In the genomic region with DNA sequence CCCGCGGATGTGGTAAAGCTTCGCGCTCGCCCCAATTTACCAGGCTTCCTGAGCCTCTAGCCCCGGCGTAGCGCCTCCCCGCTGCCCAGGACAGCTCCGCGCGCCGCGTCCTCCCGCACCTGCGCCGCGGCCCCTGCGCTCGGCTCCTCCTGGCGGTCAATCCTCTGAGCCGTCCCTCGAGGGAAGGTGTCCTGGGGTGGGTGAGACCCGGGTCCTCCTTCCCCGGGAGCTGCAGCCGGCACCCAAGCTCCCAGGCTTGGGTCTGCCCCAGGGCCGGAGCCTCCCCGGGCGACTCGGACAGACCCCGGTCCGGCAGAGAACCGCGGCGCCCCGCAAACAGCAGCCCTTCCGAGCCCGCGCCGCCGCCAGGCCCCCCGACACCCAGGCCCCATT, we compare ENCODE assay signal across 8 cellular contexts. TPM values are rescaled to one million over a fixed set of nuclear protein-coding genes. Genes with fewer than 3 reads are reported as not detected.
A peak's percentile ranks its signal among the peaks of the same experiment; 100 is the strongest.
DNase-seq lines count a peak whose midpoint lies in the region; ATAC-seq, FAIRE-seq and TF ChIP-seq lines count a peak whose summit lies in the region.

No MANE protein-coding gene starts in this region.

- no peaks in the 10 kb centered on the region for H3K9me3 Mint-ChIP-seq in osteocyte (ENCODE audit: unreplicated experiment)

- H3K4me3 ChIP-seq in BLaER1 treated with 17β-estradiol and CSF1 and Interleukin-3, amounts not matched to agents 10 nM and 100 nM: peak overlapping the region; percentile 71 to 95 (median 92)
- H3K4me3 ChIP-seq in gastroesophageal sphincter: peak overlapping the region; percentile 44 to 86
- peak overlapping the region; percentile 58 to 84 (median 70) for H3K4me3 ChIP-seq in upper lobe of left lung

- H4K20me1 ChIP-seq in BLaER1 treated with 17β-estradiol and CSF1 and Interleukin-3, amounts not matched to agents 10 nM and 100 nM: peaks cover 9 to 34% (median 19%) of the 10 kb centered on the region in 11 experiments; a peak in 17 of 22 replicates

- peak overlapping the region; percentile 91 for H3K4me3 Mint-ChIP-seq in osteocyte (ENCODE audit: unreplicated experiment)

- TF ChIP-seq POLR2A in gastroesophageal sphincter (IDR thresholded peaks at IDR 0.05) (no peak), upper lobe of left lung (IDR thresholded peaks at IDR 0.05) (no peak)

- TF ChIP-seq CTCF in gastroesophageal sphincter (IDR thresholded peaks at IDR 0.05): peak in 3 of 4 experiments; percentile 50 to 77 (median 59)
- peak; percentile 57 for TF ChIP-seq CTCF in osteocyte (IDR thresholded peaks at IDR 0.05)
- TF ChIP-seq CTCF in upper lobe of left lung (IDR thresholded peaks at IDR 0.05): peak; percentile 30 to 76 (median 59)

- DNase-seq in RCC 7860 (ENCODE audit: low spot score) (peak; percentile 54), osteocyte (ENCODE audit: extremely low spot score, unreplicated experiment) (no peak), upper lobe of left lung (peak; percentile 80 to 92)
- peak; percentile 78 for DNase-seq in activated effector memory CD4-positive, alpha-beta T cell treated with Interleukin-2 at 50 U/mL for 16 hours

- no peaks in the 10 kb centered on the region for H3K36me3 Mint-ChIP-seq in osteocyte (ENCODE audit: unreplicated experiment)

- peaks cover 4% of the 10 kb centered on the region for H3K27me3 Mint-ChIP-seq in osteocyte (ENCODE audit: unreplicated experiment)

- FAIRE-seq in RCC 7860 (lab: Jason Lieb, UNC): no peak

- H3K4me2 ChIP-seq in BLaER1 treated with 17β-estradiol and CSF1 and Interleukin-3, amounts not matched to agents 10 nM and 100 nM: peak overlapping the region; percentile 87 to 100 (median 93)

- peaks cover 33 to 80% (median 40%) of the 10 kb centered on the region in 10 experiments for H3K4me1 ChIP-seq in BLaER1 treated with 17β-estradiol and CSF1 and Interleukin-3, amounts not matched to agents 10 nM and 100 nM
- H3K4me1 ChIP-seq in gastroesophageal sphincter (peaks cover 0 to 41% (median 4%) of the 10 kb centered on the region in 3 donors), upper lobe of left lung (peaks cover 6 to 35% (median 25%) of the 10 kb centered on the region in 4 donors)

- ATAC-seq in GM18909 (IDR thresholded peaks at IDR 0.05; ENCODE audit: poor library complexity, unreplicated experiment) (peak; percentile 53), HG03139 (IDR thresholded peaks at IDR 0.05; ENCODE audit: unreplicated experiment) (peak; percentile 40), gastroesophageal sphincter (peak; percentile 37), upper lobe of left lung (ENCODE audit: low FRiP score in 2 of 2) (peak; percentile 56 to 58)

- peaks cover 33% of the 10 kb centered on the region for H3K4me1 Mint-ChIP-seq in osteocyte (ENCODE audit: unreplicated experiment)

- peak overlapping the region; percentile 80 to 90 (median 86) for H3K9ac ChIP-seq in BLaER1 treated with 17β-estradiol and CSF1 and Interleukin-3, amounts not matched to agents 10 nM and 100 nM

- H3K9me3 ChIP-seq in BLaER1 treated with 17β-estradiol and CSF1 and Interleukin-3, amounts not matched to agents 10 nM and 100 nM (replicated peaks in 1 of 11): peaks cover 0 to 15% (median 11%) of the 10 kb centered on the region in 11 experiments; a peak in 18 of 22 replicates
- H3K9me3 ChIP-seq in gastroesophageal sphincter (no peaks in the 10 kb centered on the region), upper lobe of left lung (no peaks in the 10 kb centered on the region)

- no peaks in the 10 kb centered on the region for H3K36me3 ChIP-seq in BLaER1 treated with 17β-estradiol and CSF1 and Interleukin-3, amounts not matched to agents 10 nM and 100 nM
- no peaks in the 10 kb centered on the region for H3K36me3 ChIP-seq in gastroesophageal sphincter
- H3K36me3 ChIP-seq in upper lobe of left lung: no peaks in the 10 kb centered on the region

- no peak overlapping the region for H3K27ac Mint-ChIP-seq in osteocyte (ENCODE audit: unreplicated experiment)

- H3K27me3 ChIP-seq in BLaER1 treated with 17β-estradiol and CSF1 and Interleukin-3, amounts not matched to agents 10 nM and 100 nM: peaks cover 0 to 19% (median 12%) of the 10 kb centered on the region in 11 experiments; a peak in 17 of 22 replicates
- H3K27me3 ChIP-seq in gastroesophageal sphincter (no peaks in the 10 kb centered on the region), upper lobe of left lung (no peaks in the 10 kb centered on the region)

- TF ChIP-seq EP300 in gastroesophageal sphincter (IDR thresholded peaks at IDR 0.05): no peak
- no peak for TF ChIP-seq EP300 in upper lobe of left lung (IDR thresholded peaks at IDR 0.05)

- peak overlapping the region; percentile 63 to 87 (median 80) for H3K27ac ChIP-seq in BLaER1 treated with 17β-estradiol and CSF1 and Interleukin-3, amounts not matched to agents 10 nM and 100 nM
- H3K27ac ChIP-seq in gastroesophageal sphincter (peak overlapping the region; percentile 29 to 92 (median 92)), upper lobe of left lung (peak overlapping the region; percentile 87 to 95 (median 89))

- WGBS in gastroesophageal sphincter (ENCODE audit: low coverage in 1 of 2), 2 donors: 0% methylated on average over 2 of the region's 42 CpGs; no CpG with 5 or more reads in 1 of the 2 donors
- WGBS in upper lobe of left lung, 2 donors: 1 to 2% methylated on average over 18 of the region's 42 CpGs

RNA-seq across cellular contexts. Expression of a gene that starts 0.5 kb away (rescaled TPM):
- 10 to 100 TPM in 1 of 4 donors, 1 to 10 TPM in 3; 3.2 to 11.4 (median 6.4) TPM for total RNA-seq in gastroesophageal sphincter
- total RNA-seq in osteocyte: 7.7 and 8.0 TPM in 2 replicates
- 10 to 100 TPM; 17.5 to 55.5 (median 21.7) TPM for total RNA-seq in upper lobe of left lung
